ENCODE assay signal across 8 cellular contexts in genomic region chr1:235971571-235972315, GRCh38.
DNase-seq lines count a peak whose midpoint lies in the region; ATAC-seq and TF ChIP-seq lines count a peak whose summit lies in the region.

No MANE protein-coding gene starts in this region.

- 18 to 21% methylated on average over 29 of the region's 29 CpGs for WGBS in ectodermal cell, 2 experiments

- POLR2A ChIA-PET in CD8-positive, alpha-beta T cell (lab: Charles Lee), result interaction anchor here (0.6 to 2.8 kb wide), 16 partner anchors 13 to 525 kb away, joined by 3 to 23 read pairs (median 4); partner anchors contain the start of gene LYST
- POLR2A ChIA-PET in activated CD4-positive, alpha-beta memory T cell treated with anti-CD3 and anti-CD28 coated beads for 36 hours (lab: Charles Lee), result interaction anchor here (0.6 to 1.3 kb wide), 4 partner anchors 84 to 467 kb away, joined by 3 to 4 read pairs (median 3); no protein-coding TSS in a partner anchor

- ATAC-seq in CD8-positive, alpha-beta T cell, result peak; percentile 99
- ATAC-seq in GM19372 (IDR thresholded peaks at IDR 0.05; ENCODE audit: low read depth, unreplicated experiment) (peak; percentile 94), HG03521 (IDR thresholded peaks at IDR 0.05; ENCODE audit: unreplicated experiment) (peak; percentile 96), lower lobe of right lung (peak; percentile 98 to 99)

- H3K4me1 ChIP-seq in CD8-positive, alpha-beta T cell (ENCODE audit: insufficient read depth, low read length), result peaks cover 7% of the 10 kb centered on the region
- H3K4me1 ChIP-seq in ectodermal cell (ENCODE audit: control insufficient read depth, insufficient read depth, low read length) (peaks cover 2% of the 10 kb centered on the region), lower lobe of right lung (peaks cover 23% of the 10 kb centered on the region)

- H3K4me1 Mint-ChIP-seq in CD8-positive, alpha-beta T cell (ENCODE audit: low read depth), result peaks cover 16% of the 10 kb centered on the region
- H3K4me1 Mint-ChIP-seq in activated CD4-positive, alpha-beta memory T cell treated with anti-CD3 and anti-CD28 coated beads for 36 hours (ENCODE audit: low read depth), result peaks cover 16% of the 10 kb centered on the region

- peak overlapping the region; percentile 99 for H3K27ac Mint-ChIP-seq in CD8-positive, alpha-beta T cell
- peak overlapping the region; percentile 53 for H3K27ac Mint-ChIP-seq in activated CD4-positive, alpha-beta memory T cell treated with anti-CD3 and anti-CD28 coated beads for 36 hours

- no peaks in the 10 kb centered on the region for H3K36me3 Mint-ChIP-seq in CD8-positive, alpha-beta T cell
- no peaks in the 10 kb centered on the region for H3K36me3 Mint-ChIP-seq in activated CD4-positive, alpha-beta memory T cell treated with anti-CD3 and anti-CD28 coated beads for 36 hours

- intact Hi-C loops in CD8-positive, alpha-beta T cell (cut with DNase I, micrococcal nuclease), result loop anchor here (1.0 to 10.0 kb wide), 11 partner anchors 17 to 467 kb away; partner anchors contain the start of genes LYST (in 2 of the 2) and B3GALNT2 (in 1 of the 2)
- intact Hi-C loops in activated CD4-positive, alpha-beta memory T cell treated with anti-CD3 and anti-CD28 coated beads for 36 hours (cut with micrococcal nuclease), result loop anchor here (1.0 to 2.0 kb wide), 6 partner anchors 27 to 458 kb away; partner anchors contain the start of gene LYST
- intact Hi-C loops in lower lobe of right lung (cut with DNase I), result no loop called here

- no peaks in the 10 kb centered on the region for H3K36me3 ChIP-seq in CD8-positive, alpha-beta T cell (ENCODE audit: insufficient read depth, low read length)
- H3K36me3 ChIP-seq in ectodermal cell (ENCODE audit: control insufficient read depth, insufficient read depth, low read length), result no peaks in the 10 kb centered on the region
- H3K36me3 ChIP-seq in lower lobe of right lung, result peaks cover 4% of the 10 kb centered on the region

- peak; percentile 82 for TF ChIP-seq CTCF in CD8-positive, alpha-beta T cell (IDR thresholded peaks at IDR 0.05)
- peak; percentile 88 for TF ChIP-seq CTCF in lower lobe of right lung (IDR thresholded peaks at IDR 0.05)

- H3K9me3 ChIP-seq in CD8-positive, alpha-beta T cell (ENCODE audit: low read length), result no peaks in the 10 kb centered on the region
- H3K9me3 ChIP-seq in ectodermal cell (ENCODE audit: control insufficient read depth, low read length) (no peaks in the 10 kb centered on the region), lower lobe of right lung (no peaks in the 10 kb centered on the region)

- CTCF ChIA-PET in CD8-positive, alpha-beta T cell (lab: Charles Lee), result interaction anchor here (0.5 to 4.6 kb wide), 71 partner anchors 8 to 524 kb away, joined by 3 to 103 read pairs (median 5); partner anchors contain the start of genes B3GALNT2 and LYST
- CTCF ChIA-PET in activated CD4-positive, alpha-beta memory T cell treated with anti-CD3 and anti-CD28 coated beads for 36 hours (lab: Charles Lee), result interaction anchor here (0.5 to 2.9 kb wide), 83 partner anchors 9 to 904 kb away, joined by 3 to 54 read pairs (median 5); partner anchors contain the start of genes B3GALNT2 and LYST

- no peaks in the 10 kb centered on the region for H3K27me3 ChIP-seq in CD8-positive, alpha-beta T cell (ENCODE audit: insufficient read depth, low read length)
- H3K27me3 ChIP-seq in ectodermal cell (ENCODE audit: control insufficient read depth, insufficient read depth, low read length, poor library complexity, severe bottlenecking) (no peaks in the 10 kb centered on the region), lower lobe of right lung (ENCODE audit: low read depth) (no peaks in the 10 kb centered on the region)

- H3K27me3 Mint-ChIP-seq in CD8-positive, alpha-beta T cell (ENCODE audit: low read depth), result no peaks in the 10 kb centered on the region
- H3K27me3 Mint-ChIP-seq in activated CD4-positive, alpha-beta memory T cell treated with anti-CD3 and anti-CD28 coated beads for 36 hours, result no peaks in the 10 kb centered on the region

- peak; percentile 81 to 92 (median 89) for DNase-seq in CD8-positive, alpha-beta T cell
- DNase-seq in NCI-H774 (lab: John Stamatoyannopoulos, UW) (peak; percentile 89), lower lobe of right lung (peak; percentile 93)
- DNase-seq in activated CD4-positive, alpha-beta memory T cell treated with anti-CD3 and anti-CD28 coated beads for 36 hours, result peak; percentile 92
- peak; percentile 61 to 84 (median 80) for DNase-seq in stimulated activated CD4-positive, alpha-beta T cell treated with anti-CD3 and anti-CD28 coated beads, TNF-alpha, amount 100 ng/mL, for 1 hour (ENCODE audit: low read depth in 3 of 3, low spot score in 1 of 3)

- no peaks in the 10 kb centered on the region for H3K9me3 Mint-ChIP-seq in CD8-positive, alpha-beta T cell
- no peaks in the 10 kb centered on the region for H3K9me3 Mint-ChIP-seq in activated CD4-positive, alpha-beta memory T cell treated with anti-CD3 and anti-CD28 coated beads for 36 hours

- H3K27ac ChIP-seq in CD8-positive, alpha-beta T cell (ENCODE audit: low read depth, low read length), result peak overlapping the region; percentile 53
- H3K27ac ChIP-seq in ectodermal cell (ENCODE audit: insufficient read depth, low read depth, low read length, poor library complexity, severe bottlenecking), result peak overlapping the region; percentile 57
- H3K27ac ChIP-seq in lower lobe of right lung, result peak overlapping the region; percentile 84

- H3K4me3 ChIP-seq in CD8-positive, alpha-beta T cell (ENCODE audit: low read depth, low read length), result peak overlapping the region; percentile 46
- H3K4me3 ChIP-seq in ectodermal cell (ENCODE audit: insufficient read depth, low read depth, low read length) (peak overlapping the region; percentile 5), lower lobe of right lung (peak overlapping the region; percentile 41)

- peak overlapping the region; percentile 78 for H3K4me3 Mint-ChIP-seq in CD8-positive, alpha-beta T cell
- peak overlapping the region; percentile 53 for H3K4me3 Mint-ChIP-seq in activated CD4-positive, alpha-beta memory T cell treated with anti-CD3 and anti-CD28 coated beads for 36 hours

Comparison
In these comparisons a context has a peak if more than half of its experiments do, and no peak if none do; other contexts are left out.
1. Peak in every context shown above with its lines: DNase-seq, ATAC-seq, H3K4me3 ChIP-seq and H3K27ac ChIP-seq.